ENCODE assay signal across 2 cellular contexts in genomic region chr6:30194797-30195690, GRCh38.
TF ChIP-seq lines count a peak whose summit lies in the region.

No MANE protein-coding gene starts in this region.

TF ChIP-seq in SK-N-SH treated with all-trans-retinoic acid at 6 μM for 48 hours, 23 proteins besides CTCF, POLR2A, EP300 and RAD21 (continued from another document):
- TF ChIP-seq TSHZ2 (CRISPR knock-in tag; IDR thresholded peaks at IDR 0.05) (no peak), RARB (CRISPR knock-in tag; IDR thresholded peaks at IDR 0.05) (no peak)
TF ChIP-seq in SK-N-SH treated with all-trans-retinoic acid at 6 μM for 48 hours: peak in this region for 0.

TF ChIP-seq in SK-N-SH, 30 proteins besides CTCF, POLR2A, EP300 and RAD21 (continued from another document):
- TF ChIP-seq, protein P1, sequence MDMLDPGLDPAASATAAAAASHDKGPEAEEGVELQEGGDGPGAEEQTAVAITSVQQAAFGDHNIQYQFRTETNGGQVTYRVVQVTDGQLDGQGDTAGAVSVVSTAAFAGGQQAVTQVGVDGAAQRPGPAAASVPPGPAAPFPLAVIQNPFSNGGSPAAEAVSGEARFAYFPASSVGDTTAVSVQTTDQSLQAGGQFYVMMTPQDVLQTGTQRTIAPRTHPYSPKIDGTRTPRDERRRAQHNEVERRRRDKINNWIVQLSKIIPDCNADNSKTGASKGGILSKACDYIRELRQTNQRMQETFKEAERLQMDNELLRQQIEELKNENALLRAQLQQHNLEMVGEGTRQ (IDR thresholded peaks at IDR 0.05; ENCODE audit: borderline replicate concordance, low read depth, low read length), result no peak
- no peak for TF ChIP-seq FOSL2 (IDR thresholded peaks at IDR 0.05; ENCODE audit: borderline replicate concordance, low read depth)
- TF ChIP-seq EZH2phosphoT487 (IDR thresholded peaks at IDR 0.05; ENCODE audit: borderline replicate concordance, low read depth), result no peak
- no peak for TF ChIP-seq RXRA (IDR thresholded peaks at IDR 0.05; ENCODE audit: borderline replicate concordance, low read depth)
- no peak for TF ChIP-seq REST (IDR thresholded peaks at IDR 0.05; ENCODE audit: low read depth, low read length)
